8 cellular contexts compared by ENCODE assay signal in the genomic region with DNA sequence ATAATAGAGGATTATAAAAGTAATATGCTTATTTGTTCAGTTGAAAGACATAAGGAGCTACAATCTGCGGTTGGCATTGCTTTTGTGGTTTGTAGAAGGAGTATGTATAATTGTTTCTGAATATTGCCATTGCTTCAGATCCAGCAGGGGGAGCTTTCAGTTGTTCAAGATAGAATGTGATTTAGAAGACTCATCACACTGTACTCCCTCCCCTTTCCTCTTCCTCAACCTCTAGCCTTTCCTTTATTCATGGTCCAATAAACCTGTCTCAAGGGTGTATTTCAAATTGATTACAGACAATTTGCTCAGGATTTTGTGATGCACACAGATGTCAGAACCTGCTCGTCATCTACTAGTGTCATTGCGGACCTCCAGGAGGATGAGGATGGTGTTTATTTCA. TPM values are rescaled to one million over a fixed set of nuclear protein-coding genes. Genes with fewer than 3 reads are reported as not detected.
DNase-seq lines count a peak whose midpoint lies in the region; ATAC-seq lines count a peak whose summit lies in the region.

No MANE protein-coding gene starts in this region.

- in situ Hi-C loops in T47D (cut with HindIII; ENCODE audit: low pct_unique_long_range_greater_than_20kb, low sequenced_read_pairs), result no loop called here

- no peaks in the 10 kb centered on the region for H3K9me3 Mint-ChIP-seq in activated CD4-positive, alpha-beta T cell treated with anti-CD3 and anti-CD28 coated beads for 36 hours (ENCODE audit: low read depth)

- peaks cover 45% of the 10 kb centered on the region for H3K36me3 Mint-ChIP-seq in activated CD4-positive, alpha-beta T cell treated with anti-CD3 and anti-CD28 coated beads for 36 hours (ENCODE audit: low read depth)

- DNase-seq in activated CD4-positive, alpha-beta T cell treated with anti-CD3 and anti-CD28 coated beads for 36 hours, result peak; percentile 34
- DNase-seq in activated CD4-positive, alpha-beta T cell treated with anti-CD3 and anti-CD28 coated beads, Interleukin-2, amount 50 U/mL, for 1 hour, result no peak
- DNase-seq in NCI-H82 treated with DMSO at 0.1 percent for 48 hours (lab: John Stamatoyannopoulos, UW; ENCODE audit: unreplicated experiment) (peak; percentile 4), T47D (ENCODE audit: low read depth in 1 of 2, low spot score in 1 of 2) (peak; percentile 45 to 80), lung microvascular endothelial cell (ENCODE audit: low read depth in 2 of 2) (peak; percentile 64 to 67), middle frontal gyrus (ENCODE audit: extremely low spot score, low spot score) (no peak)

- POLR2A ChIA-PET in activated CD4-positive, alpha-beta T cell treated with anti-CD3 and anti-CD28 coated beads for 36 hours (lab: Charles Lee), result interaction anchor here (1.0 kb wide), 1 partner anchor 213 kb away, joined by 3 read pairs; no protein-coding TSS in a partner anchor

- intact Hi-C loops in activated CD4-positive, alpha-beta T cell treated with anti-CD3 and anti-CD28 coated beads for 36 hours (cut with DNase I, micrococcal nuclease), result loop anchor here (1.0 to 5.0 kb wide), 2 partner anchors 213 to 215 kb away; no protein-coding TSS in a partner anchor

- H3K27me3 Mint-ChIP-seq in activated CD4-positive, alpha-beta T cell treated with anti-CD3 and anti-CD28 coated beads for 36 hours, result no peaks in the 10 kb centered on the region

- peak; percentile 83 for ATAC-seq in activated CD4-positive, alpha-beta T cell treated with anti-CD3 and anti-CD28 coated beads for 36 hours
- ATAC-seq in GM21360 (IDR thresholded peaks at IDR 0.05; ENCODE audit: unreplicated experiment) (peak; percentile 95), HG03520 (IDR thresholded peaks at IDR 0.05; ENCODE audit: unreplicated experiment) (peak; percentile 94)

- H3K4me3 Mint-ChIP-seq in activated CD4-positive, alpha-beta T cell treated with anti-CD3 and anti-CD28 coated beads for 36 hours, result no peak overlapping the region

- peak overlapping the region; percentile 5 for H3K27ac Mint-ChIP-seq in activated CD4-positive, alpha-beta T cell treated with anti-CD3 and anti-CD28 coated beads for 36 hours

- H3K4me1 Mint-ChIP-seq in activated CD4-positive, alpha-beta T cell treated with anti-CD3 and anti-CD28 coated beads for 36 hours, result peaks cover 8% of the 10 kb centered on the region

- CTCF ChIA-PET in activated CD4-positive, alpha-beta T cell treated with anti-CD3 and anti-CD28 coated beads for 36 hours (lab: Charles Lee), result interaction anchor here (0.7 to 4.6 kb wide), 13 partner anchors 8 to 220 kb away, joined by 3 to 22 read pairs (median 4); no protein-coding TSS in a partner anchor

RNA-seq across cellular contexts. Expression of gene PRMT3, which starts 9.8 kb away (rescaled TPM):
- 10 to 100 TPM; 36.5 to 39.0 TPM for total RNA-seq in activated CD4-positive, alpha-beta T cell treated with anti-CD3 and anti-CD28 coated beads for 36 hours
- 8.5 TPM in 2 replicates for total RNA-seq in lung microvascular endothelial cell

RNA-seq across cellular contexts. Expression of gene HTATIP2, which starts 33.8 kb away (rescaled TPM):
- 10 to 100 TPM; 41.4 to 60.4 TPM for total RNA-seq in activated CD4-positive, alpha-beta T cell treated with anti-CD3 and anti-CD28 coated beads for 36 hours
- 59.1 and 92.1 TPM in 2 replicates for total RNA-seq in lung microvascular endothelial cell

Comparison
In these comparisons a context has a peak if more than half of its experiments do, and no peak if none do; other contexts are left out.
1. DNase-seq: peak in activated CD4-positive, alpha-beta T cell treated with anti-CD3 and anti-CD28 coated beads for 36 hours (single experiment), NCI-H82 treated with DMSO at 0.1 percent for 48 hours (single experiment), T47D (2 of 2) and lung microvascular endothelial cell (2 of 2); none in activated CD4-positive, alpha-beta T cell treated with anti-CD3 and anti-CD28 coated beads, Interleukin-2, amount 50 U/mL, for 1 hour (single experiment) and middle frontal gyrus (single experiment).
2. Peak in every context shown above with its lines, with median percentiles within 50 percentile points of each other: ATAC-seq.